22 cellular contexts compared by ENCODE assay signal in genomic region chr3:6088433-6088832, GRCh38.
DNase-seq lines count a peak whose midpoint lies in the region; ATAC-seq and TF ChIP-seq lines count a peak whose summit lies in the region.
"Had no signal": no experiment of that assay in that cellular context is flagged by ENCODE, and none has a peak within 500 bp of the region (broad histone marks: within the 10 kb centered on the region; RNA-seq: fewer than 3 reads in every experiment).

No MANE protein-coding gene starts in this region.

- no peaks in the 10 kb centered on the region for H3K9me3 ChIP-seq in BLaER1
- H3K9me3 ChIP-seq in PC-9 (ENCODE audit: insufficient read depth, low read depth): no peaks in the 10 kb centered on the region
- no peaks in the 10 kb centered on the region for H3K9me3 ChIP-seq in osteoblast (ENCODE audit: low read depth, low read length)
- H3K9me3 ChIP-seq: MG63, Peyer's patch had no signal

- H3K27ac ChIP-seq in BLaER1 (no peak overlapping the region), PC-9 (no peak overlapping the region), osteoblast (ENCODE audit: low read depth, low read length) (no peak overlapping the region), brain microvascular endothelial cell (no peak overlapping the region)
- H3K27ac ChIP-seq: Peyer's patch had no signal

- intact Hi-C loops in PC-9 (cut with micrococcal nuclease; ENCODE audit: unreplicated experiment): no loop called here

- no peaks in the 10 kb centered on the region for H3K36me3 ChIP-seq in BLaER1
- H3K36me3 ChIP-seq in PC-9 (ENCODE audit: low read depth): no peaks in the 10 kb centered on the region
- no peaks in the 10 kb centered on the region for H3K36me3 ChIP-seq in osteoblast (ENCODE audit: insufficient read depth, low read length)
- H3K36me3 ChIP-seq in brain microvascular endothelial cell (replicated peaks): no peaks in the 10 kb centered on the region
- H3K36me3 ChIP-seq: MG63, Peyer's patch had no signal

- CTCF ChIA-PET in PC-9 (lab: Charles Lee): no interaction called here

- peak overlapping the region; percentile 46 for H3K4me2 ChIP-seq in BLaER1
- H3K4me2 ChIP-seq in PC-9: no peak overlapping the region
- no peak overlapping the region for H3K4me2 ChIP-seq in osteoblast (ENCODE audit: insufficient read depth, low read length)

- H3K9ac ChIP-seq in BLaER1: no peak overlapping the region

- H3K9me2 ChIP-seq in PC-9 (ENCODE audit: insufficient read depth): no peaks in the 10 kb centered on the region; the same call in 1 of the 2 replicates

- POLR2A ChIA-PET in PC-9 (lab: Charles Lee; ENCODE audit: unreplicated experiment): no interaction called here

- H3K4me1 ChIP-seq in BLaER1 (peaks cover 11% of the 10 kb centered on the region), PC-9 (replicated peaks; ENCODE audit: insufficient read depth) (no peaks in the 10 kb centered on the region), osteoblast (ENCODE audit: insufficient read depth, low read length) (no peaks in the 10 kb centered on the region)
- H3K4me1 ChIP-seq: Peyer's patch had no signal

- ATAC-seq in HG02571 (IDR thresholded peaks at IDR 0.05; ENCODE audit: unreplicated experiment): no peak
- ATAC-seq in stimulated activated naive CD8-positive, alpha-beta T cell treated with anti-CD3 and anti-CD28 coated beads, Interleukin-15, Interleukin-2, amounts not matched to agents 100 U/mL and 50 U/mL, for 24 hours: no peak
- ATAC-seq: HepG2, K562 had no signal

- H2AFZ ChIP-seq in PC-9: no peak overlapping the region
- H2AFZ ChIP-seq in osteoblast (ENCODE audit: low read length): no peak overlapping the region

- no peaks in the 10 kb centered on the region for H4K20me1 ChIP-seq in BLaER1
- no peaks in the 10 kb centered on the region for H4K20me1 ChIP-seq in PC-9 (ENCODE audit: insufficient read depth)
- H4K20me1 ChIP-seq in osteoblast (ENCODE audit: insufficient read depth, low read length): no peaks in the 10 kb centered on the region

- peak; percentile 11; the same call in 1 of the 2 replicates for TF ChIP-seq CTCF in GM12874 (IDR thresholded peaks at IDR 0.05; ENCODE audit: insufficient read depth, low read depth, low read length)
- peak; percentile 17; the same call in 1 of the 2 replicates for TF ChIP-seq CTCF in LNCaP clone FGC (IDR thresholded peaks at IDR 0.05; ENCODE audit: control insufficient read depth, extremely low read depth, insufficient read depth)
- 0 out of 2 replicates have a peak, but pooled peaks have one; percentile 16 for TF ChIP-seq CTCF in PC-9 (conservative IDR thresholded peaks at IDR 0.05)
- no peak for TF ChIP-seq CTCF in osteoblast (IDR thresholded peaks at IDR 0.05; ENCODE audit: extremely low read depth, low read depth, low read length)
- TF ChIP-seq CTCF in brain microvascular endothelial cell (IDR thresholded peaks at IDR 0.05; ENCODE audit: low read depth, low read length, missing control alignments): no peak

- in situ Hi-C loops in brain microvascular endothelial cell (cut with HindIII; ENCODE audit: low pct_ligation_motif_present, low sequenced_read_pairs): no loop called here

- DNase-seq in LNCaP clone FGC (ENCODE audit: low read depth) (no peak), PC-9 (no peak), osteoblast (ENCODE audit: insufficient read length, low spot score, missing footprints) (no peak), brain microvascular endothelial cell (no peak)
- DNase-seq in stimulated activated naive CD8-positive, alpha-beta T cell treated with anti-CD3 and anti-CD28 coated beads, Interleukin-15, Interleukin-2, amounts not matched to agents 100 U/mL and 50 U/mL, for 24 hours: no peak
- DNase-seq: 8988T; CD4-positive, alpha-beta memory T cell; COR-L47; MG63; NCI-H2029; NCI-H446; NCI-H524 treated with DMSO at 0.1 percent for 48 hours; NCI-H774; NK-92 treated with Interleukin-12 subunit alpha and Interleukin-12 subunit beta, amount 100 ng/mL, for 24 hours; Peyer's patch; SIG-M5 had no signal

- no TSS peak for BruUV-seq in PC-9 (replicated peaks; lab: Mats Ljungman, UMichigan)

- H3F3A ChIP-seq in PC-9 (ENCODE audit: insufficient read depth, low read depth): no peaks in the 10 kb centered on the region

- H3K27me3 ChIP-seq in BLaER1: no peaks in the 10 kb centered on the region
- H3K27me3 ChIP-seq in PC-9 (ENCODE audit: insufficient read depth, low read depth): no peaks in the 10 kb centered on the region
- H3K27me3 ChIP-seq in osteoblast (ENCODE audit: insufficient read depth, low read length): no peaks in the 10 kb centered on the region
- H3K27me3 ChIP-seq in brain microvascular endothelial cell (replicated peaks): no peaks in the 10 kb centered on the region
- H3K27me3 ChIP-seq: MG63, Peyer's patch had no signal

- H3K79me2 ChIP-seq in PC-9 (ENCODE audit: low read depth): no peaks in the 10 kb centered on the region
- no peaks in the 10 kb centered on the region for H3K79me2 ChIP-seq in osteoblast (ENCODE audit: insufficient read depth, low read length)

- H3K4me3 ChIP-seq in BLaER1 (no peak overlapping the region), LNCaP clone FGC (ENCODE audit: low read depth, low read length) (no peak overlapping the region), PC-9 (no peak overlapping the region), osteoblast (ENCODE audit: insufficient read depth, low read length) (no peak overlapping the region), brain microvascular endothelial cell (ENCODE audit: low read depth, low read length) (no peak overlapping the region)
- H3K4me3 ChIP-seq: K562, MG63, Peyer's patch, SK-N-MC had no signal

Comparison
In these comparisons a context has a peak if more than half of its experiments do, and no peak if none do; other contexts are left out.
1. CTCF ChIP-seq: peak in GM12874 (single experiment), LNCaP clone FGC (single experiment) and PC-9 (single experiment); none in osteoblast (single experiment) and brain microvascular endothelial cell (single experiment).